15 cellular contexts compared by ENCODE assay signal in genomic region chr16:20673882-20674683, GRCh38. TPM values are rescaled to one million over a fixed set of nuclear protein-coding genes. Genes with fewer than 3 reads are reported as not detected.
DNase-seq lines count a peak whose midpoint lies in the region; ATAC-seq, FAIRE-seq and TF ChIP-seq lines count a peak whose summit lies in the region.
"Had no signal": no experiment of that assay in that cellular context is flagged by ENCODE, and none has a peak within 500 bp of the region (broad histone marks: within the 10 kb centered on the region; RNA-seq: fewer than 3 reads in every experiment).

No MANE protein-coding gene starts in this region.

- no peak for TF ChIP-seq CTCF in Calu3 (IDR thresholded peaks at IDR 0.05; ENCODE audit: unreplicated experiment)
- no peak for TF ChIP-seq CTCF in pancreas (IDR thresholded peaks at IDR 0.05)
- no peak for TF ChIP-seq CTCF in osteocyte (IDR thresholded peaks at IDR 0.05)

- no TSS peak for BruUV-seq in Calu3 (replicated peaks; lab: Mats Ljungman, UMichigan)

- H3K9me3 Mint-ChIP-seq in Calu3 (ENCODE audit: low read depth, unreplicated experiment) (peaks cover 4% of the 10 kb centered on the region), osteocyte (ENCODE audit: unreplicated experiment) (no peaks in the 10 kb centered on the region)

- H3K4me3 ChIP-seq in pancreas: peak overlapping the region in 2 of 4 donors; percentile 41 to 47

- FAIRE-seq in pancreas (lab: Jason Lieb, UNC): no peak

- DNase-seq in Calu3: peak; percentile 4
- DNase-seq in OCI-M2 (lab: John Stamatoyannopoulos, UW; ENCODE audit: unreplicated experiment): peak; percentile 70
- DNase-seq in erythroblast (lab: John Stamatoyannopoulos, UW): peak; percentile 83 to 91
- no peak for DNase-seq in pancreas
- DNase-seq in osteocyte (ENCODE audit: extremely low spot score, unreplicated experiment): no peak
- no peak for DNase-seq in glomerular visceral epithelial cell (ENCODE audit: extremely low spot score)
- DNase-seq in activated CD4-positive, CD25-positive, alpha-beta regulatory T cell treated with anti-CD3 and anti-CD28 coated beads, Interleukin-2, amount 50 U/mL, for 72 hours: no peak
- DNase-seq: activated CD8-positive, alpha-beta memory T cell treated with anti-CD3 and anti-CD28 coated beads, Interleukin-2, amount 50 U/mL, for 4 hours; caudate nucleus; DND-41; NCI-H510A; stimulated activated CD4-positive, alpha-beta T cell treated with anti-CD3 and anti-CD28 coated beads, Interleukin-4, amount 100 ng/mL, for 1 hour had no signal

- WGBS in pancreas, 2 donors: 54 to 70% methylated on average over 1 of the region's 1 CpG

- peak in 2 of 4 donors; percentile 5 to 7 for ATAC-seq in pancreas
- no peak for ATAC-seq in HG02938 (IDR thresholded peaks at IDR 0.05; ENCODE audit: unreplicated experiment)

- H3K36me3 Mint-ChIP-seq in Calu3 (ENCODE audit: insufficient read depth, unreplicated experiment) (peaks cover 27% of the 10 kb centered on the region), osteocyte (ENCODE audit: unreplicated experiment) (no peaks in the 10 kb centered on the region)

- H3K27ac ChIP-seq in pancreas: peak overlapping the region; percentile 37 to 88 (median 67)

- H3K27ac Mint-ChIP-seq in Calu3 (ENCODE audit: unreplicated experiment) (peak overlapping the region; percentile 24), osteocyte (ENCODE audit: unreplicated experiment) (no peak overlapping the region)

- CTCF ChIA-PET in Calu3 (lab: Charles Lee): no interaction called here

- TF ChIP-seq POLR2A in erythroblast (IDR thresholded peaks at IDR 0.05; ENCODE audit: low read length): peak; percentile 57

- H3K4me3 Mint-ChIP-seq in Calu3 (ENCODE audit: low read depth, unreplicated experiment) (peak overlapping the region; percentile 72), osteocyte (ENCODE audit: unreplicated experiment) (no peak overlapping the region)

- no peaks in the 10 kb centered on the region for H3K36me3 ChIP-seq in pancreas

- H3K27me3 ChIP-seq in pancreas: no peaks in the 10 kb centered on the region

- peaks cover 23 to 27% (median 23%) of the 10 kb centered on the region in 3 donors for H3K4me1 ChIP-seq in pancreas

- H3K4me1 Mint-ChIP-seq in Calu3 (ENCODE audit: low read depth, unreplicated experiment): peaks cover 47% of the 10 kb centered on the region
- H3K4me1 Mint-ChIP-seq in osteocyte (ENCODE audit: unreplicated experiment): peaks cover 4% of the 10 kb centered on the region

- intact Hi-C loops in Calu3 (cut with micrococcal nuclease; ENCODE audit: unreplicated experiment) (no loop called here), pancreas (cut with DNase I) (no loop called here)

- H3K27me3 Mint-ChIP-seq in Calu3 (ENCODE audit: unreplicated experiment) (no peaks in the 10 kb centered on the region), osteocyte (ENCODE audit: unreplicated experiment) (peaks cover 5% of the 10 kb centered on the region)

- no peaks in the 10 kb centered on the region for H3K9me3 ChIP-seq in pancreas

RNA-seq across cellular contexts. Expression of gene ACSM1, which starts 23.4 kb away (rescaled TPM):
- total RNA-seq in Calu3 (2022) (0.64 and 0.93 TPM in 2 replicates), pancreas (1 to 10 TPM in 3 of 6 donors, under 1 TPM in 3; 0.54 to 1.6 (median 0.87) TPM), osteocyte (not detected in 2 replicates)
- polyA plus RNA-seq in pancreas: 1 to 10 TPM in 1 of 2 donors, under 1 TPM in 1; 0.72 to 1.1 TPM
- total RNA-seq: fibroblast of villous mesenchyme, LHCN-M2 had no signal

Comparison
In these comparisons a context has a peak if more than half of its experiments do, and no peak if none do; other contexts are left out.
1. DNase-seq: peak in Calu3 (single experiment), OCI-M2 (single experiment) and erythroblast (2 of 2); none in pancreas (0 of 6), osteocyte (single experiment), glomerular visceral epithelial cell (single experiment) and activated CD4-positive, CD25-positive, alpha-beta regulatory T cell treated with anti-CD3 and anti-CD28 coated beads, Interleukin-2, amount 50 U/mL, for 72 hours (single experiment).